Comparison of ENCODE assay signal across 29 cellular contexts in the genomic region with DNA sequence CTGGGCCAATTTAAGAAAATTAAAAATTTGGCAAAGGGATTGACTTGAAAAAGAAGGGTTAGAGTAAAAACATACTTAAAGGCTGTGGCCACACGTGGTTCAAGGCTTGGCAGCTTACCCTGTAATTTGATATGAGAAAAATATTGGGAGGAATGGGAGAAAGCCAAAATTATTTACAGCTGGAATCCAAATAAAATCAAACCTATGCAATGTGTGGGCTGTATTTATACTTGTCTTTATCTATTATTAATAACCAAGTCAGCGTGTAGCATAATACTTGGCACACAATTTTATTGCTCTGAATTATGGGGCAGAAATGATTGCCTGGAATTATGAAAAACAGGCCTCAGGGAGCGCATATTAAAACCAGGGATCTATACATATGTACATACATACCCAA. TPM values are rescaled to one million over a fixed set of nuclear protein-coding genes. Genes with fewer than 3 reads are reported as not detected.
DNase-seq lines count a peak whose midpoint lies in the region; ATAC-seq and TF ChIP-seq lines count a peak whose summit lies in the region.
"Had no signal": no experiment of that assay in that cellular context is flagged by ENCODE, and none has a peak within 500 bp of the region (broad histone marks: within the 10 kb centered on the region; RNA-seq: fewer than 3 reads in every experiment).

No MANE protein-coding gene starts in this region.

- H3K27me3 ChIP-seq in MG63 = no peaks in the 10 kb centered on the region
- no peaks in the 10 kb centered on the region for H3K27me3 ChIP-seq in upper lobe of right lung
- no peaks in the 10 kb centered on the region for H3K27me3 ChIP-seq in psoas muscle (ENCODE audit: insufficient read depth in 3 of 3, low read length in 2 of 3)
- H3K27me3 ChIP-seq: BLaER1 treated with 17β-estradiol and CSF1 and Interleukin-3, amounts not matched to agents 10 nM and 100 nM; dorsolateral prefrontal cortex; suprapubic skin had no signal

- TF ChIP-seq CTCF in fibroblast of mammary gland (conservative IDR thresholded peaks at IDR 0.05; ENCODE audit: control insufficient read depth, insufficient read depth, low read depth, low read length) (no peak), upper lobe of right lung (IDR thresholded peaks at IDR 0.05) (no peak), psoas muscle (IDR thresholded peaks at IDR 0.05) (no peak)

- DNase-seq in EH (ENCODE audit: low read depth) (peak; percentile 20), MG63 (peak; percentile 8), SK-N-MC (ENCODE audit: low read depth, low spot score) (peak; percentile 79), fibroblast of mammary gland (ENCODE audit: low read depth) (peak; percentile 26), upper lobe of right lung (no peak), psoas muscle (no peak), midbrain (lab: John Stamatoyannopoulos, UW) (no peak)
- DNase-seq: activated CD4-positive, alpha-beta T cell treated with anti-CD3 and anti-CD28 coated beads, Interleukin-2, amount 10 ng/mL, durations not matched to agents 7 days and 5 days; activated CD8-positive, alpha-beta memory T cell treated with anti-CD3 and anti-CD28 coated beads, Interleukin-2, amount 10 ng/mL, durations not matched to agents 7 days and 5 days; activated naive CD4-positive, alpha-beta T cell treated with anti-CD3 and anti-CD28 coated beads for 36 hours; activated T-cell treated with anti-CD3 and anti-CD28 coated beads, Interleukin-2, amount 50 U/mL, for 72 hours; Caco-2; dorsolateral prefrontal cortex; foreskin melanocyte; H9; Kasumi-1; mesendoderm; NCI-H1048; NCI-H2107; NCI-H526; stimulated activated CD4-positive, alpha-beta T cell treated with anti-CD3 and anti-CD28 coated beads, Interleukin-2, amount 100 ng/mL, for 48 hours; stimulated activated naive B cell treated with anti-CD40 and anti-IgM and Interleukin-4, amounts not matched to agents 10 μg/mL and 1 μg/mL and 100 μg/mL, for 72 hours; WERI-Rb-1 had no signal

- ATAC-seq in HG03460 (IDR thresholded peaks at IDR 0.05; ENCODE audit: unreplicated experiment) (no peak), upper lobe of right lung (no peak), psoas muscle (no peak)
- ATAC-seq: activated CD8-positive, alpha-beta memory T cell treated with anti-CD3 and anti-CD28 coated beads, Interleukin-2, amount 10 ng/mL, durations not matched to agents 7 days and 5 days; activated T-cell treated with anti-CD3 and anti-CD28 coated beads, Interleukin-2, amount 50 U/mL, for 72 hours; left lobe of liver; stimulated activated naive B cell treated with anti-CD40 and anti-IgM and Interleukin-4, amounts not matched to agents 10 μg/mL and 1 μg/mL and 100 μg/mL, for 72 hours had no signal

- 40 to 67% (median 60%) methylated on average over 3 of the region's 3 CpGs for WGBS in psoas muscle, 3 donors

- no peaks in the 10 kb centered on the region for H3K4me1 ChIP-seq in upper lobe of right lung
- H3K4me1 ChIP-seq in psoas muscle = no peaks in the 10 kb centered on the region
- H3K4me1 ChIP-seq: BLaER1 treated with 17β-estradiol and CSF1 and Interleukin-3, amounts not matched to agents 10 nM and 100 nM; Caco-2; suprapubic skin had no signal

- H3K36me3 ChIP-seq in MG63 = no peaks in the 10 kb centered on the region
- no peaks in the 10 kb centered on the region for H3K36me3 ChIP-seq in SK-N-MC (ENCODE audit: insufficient read depth, low read length)
- H3K36me3 ChIP-seq in upper lobe of right lung = no peaks in the 10 kb centered on the region
- H3K36me3 ChIP-seq in psoas muscle (ENCODE audit: insufficient read depth in 1 of 2, low read depth in 1 of 2) = no peaks in the 10 kb centered on the region
- H3K36me3 ChIP-seq: BLaER1 treated with 17β-estradiol and CSF1 and Interleukin-3, amounts not matched to agents 10 nM and 100 nM; suprapubic skin; WERI-Rb-1 had no signal

- H3K9ac ChIP-seq in SK-N-MC (ENCODE audit: insufficient read length) = no peak overlapping the region
- H3K9ac ChIP-seq: BLaER1 treated with 17β-estradiol and CSF1 and Interleukin-3, amounts not matched to agents 10 nM and 100 nM had no signal

- H3K4me3 ChIP-seq in MG63 (no peak overlapping the region), SK-N-MC (peak overlapping the region; percentile 26), fibroblast of mammary gland (ENCODE audit: control insufficient read depth, low read depth, low read length) (no peak overlapping the region), upper lobe of right lung (no peak overlapping the region), psoas muscle (no peak overlapping the region)
- H3K4me3 ChIP-seq: BLaER1 treated with 17β-estradiol and CSF1 and Interleukin-3, amounts not matched to agents 10 nM and 100 nM; dorsolateral prefrontal cortex; smooth muscle cell; suprapubic skin had no signal

- H3K27ac ChIP-seq in SK-N-MC = peak overlapping the region; percentile 82
- H3K27ac ChIP-seq in upper lobe of right lung = no peak overlapping the region
- no peak overlapping the region for H3K27ac ChIP-seq in psoas muscle
- H3K27ac ChIP-seq: BLaER1 treated with 17β-estradiol and CSF1 and Interleukin-3, amounts not matched to agents 10 nM and 100 nM; dorsolateral prefrontal cortex; RWPE1; suprapubic skin; WERI-Rb-1 had no signal

- intact Hi-C loops in upper lobe of right lung (cut with DNase I) (loop anchor here (10.0 kb wide), 1 partner anchor 289 kb away; no protein-coding TSS in a partner anchor), psoas muscle (cut with DNase I) (loop anchor here in 1 of 2 donors (5.0 to 10.0 kb wide), 2 partner anchors 394 to 639 kb away; no protein-coding TSS in a partner anchor)

- no peaks in the 10 kb centered on the region for H3K9me3 ChIP-seq in MG63
- H3K9me3 ChIP-seq in SK-N-MC (ENCODE audit: low read depth, low read length) = no peaks in the 10 kb centered on the region
- H3K9me3 ChIP-seq in upper lobe of right lung = no peaks in the 10 kb centered on the region
- H3K9me3 ChIP-seq in psoas muscle = no peaks in the 10 kb centered on the region
- H3K9me3 ChIP-seq: BLaER1 treated with 17β-estradiol and CSF1 and Interleukin-3, amounts not matched to agents 10 nM and 100 nM; Caco-2; suprapubic skin had no signal

RNA-seq across cellular contexts. Expression of a gene that starts 35.6 kb away (rescaled TPM):
- not detected in 2 replicates for total RNA-seq in MG63 (2014; rRNA removed; shearing (Covaris generic); ENCODE audit: low replicate concordance)
- 4.4 TPM for total RNA-seq in upper lobe of right lung
- total RNA-seq in psoas muscle = 1 to 10 TPM; 1.5 to 2.5 (median 2.1) TPM
- polyA plus RNA-seq in psoas muscle = 1 to 10 TPM; 1.1 to 1.6 (median 1.3) TPM
- total RNA-seq: Caco-2, smooth muscle cell had no signal

Comparison
In these comparisons a context has a peak if more than half of its experiments do, and no peak if none do; other contexts are left out.
1. DNase-seq: peak in EH (single experiment), MG63 (single experiment), SK-N-MC (single experiment) and fibroblast of mammary gland (single experiment); none in upper lobe of right lung (single experiment), psoas muscle (0 of 2) and midbrain (single experiment).